In the genomic region with DNA sequence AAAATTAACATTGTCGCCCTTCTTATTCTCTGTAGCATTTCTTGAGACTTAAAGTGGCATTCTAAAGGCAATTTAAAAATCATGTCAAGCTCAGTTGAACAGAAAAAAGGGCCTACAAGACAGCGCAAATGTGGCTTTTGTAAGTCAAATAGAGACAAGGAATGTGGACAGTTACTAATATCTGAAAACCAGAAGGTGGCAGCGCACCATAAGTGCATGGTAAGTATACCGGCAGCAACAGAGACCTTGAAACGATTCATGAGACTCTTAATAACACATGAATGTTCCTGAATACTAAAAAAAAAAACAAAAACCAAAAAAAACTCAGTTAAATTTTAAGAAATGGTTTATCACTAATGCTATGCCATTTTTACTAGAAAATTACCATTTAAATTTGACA, we compare ENCODE assay signal across 9 cellular contexts. TPM values are rescaled to one million over a fixed set of nuclear protein-coding genes. Genes with fewer than 3 reads are reported as not detected.
DNase-seq lines count a peak whose midpoint lies in the region; ATAC-seq and TF ChIP-seq lines count a peak whose summit lies in the region.
"Had no signal": no experiment of that assay in that cellular context is flagged by ENCODE, and none has a peak within 500 bp of the region (broad histone marks: within the 10 kb centered on the region; RNA-seq: fewer than 3 reads in every experiment).

No MANE protein-coding gene starts in this region.

- no peaks in the 10 kb centered on the region for H3K27me3 Mint-ChIP-seq in activated naive CD8-positive, alpha-beta T cell treated with anti-CD3 and anti-CD28 coated beads, Interleukin-2, amount 50 U/mL, for 24 hours
- H3K27me3 Mint-ChIP-seq: activated B cell treated with CpG ODN at 0.5 μM for 24 hours had no signal

- no peaks in the 10 kb centered on the region for H3K9me3 Mint-ChIP-seq in activated naive CD8-positive, alpha-beta T cell treated with anti-CD3 and anti-CD28 coated beads, Interleukin-2, amount 50 U/mL, for 24 hours
- H3K9me3 Mint-ChIP-seq: activated B cell treated with CpG ODN at 0.5 μM for 24 hours had no signal

- no peak overlapping the region for H3K4me3 Mint-ChIP-seq in activated naive CD8-positive, alpha-beta T cell treated with anti-CD3 and anti-CD28 coated beads, Interleukin-2, amount 50 U/mL, for 24 hours
- H3K4me3 Mint-ChIP-seq: activated B cell treated with CpG ODN at 0.5 μM for 24 hours had no signal

- DNase-seq in DMS53 (lab: John Stamatoyannopoulos, UW) (peak; percentile 64), DMS53 treated with DMSO at 0.1 percent for 48 hours (lab: John Stamatoyannopoulos, UW; ENCODE audit: unreplicated experiment) (no peak), NCI-H510A treated with DMSO at 0.1 percent for 48 hours (lab: John Stamatoyannopoulos, UW) (peak; percentile 47), occipital lobe (lab: John Stamatoyannopoulos, UW) (peak; percentile 0), GM13976 (ENCODE audit: low spot score) (no peak), islet precursor cell (no peak)
- DNase-seq in activated naive CD8-positive, alpha-beta T cell treated with anti-CD3 and anti-CD28 coated beads, Interleukin-2, amount 50 U/mL, for 24 hours: peak; percentile 9
- DNase-seq: activated B cell treated with CpG ODN at 0.5 μM for 24 hours had no signal

- in situ Hi-C loops in GM13976 (cut with MboI; ENCODE audit: low sequenced_read_pairs, unreplicated experiment): no loop called here

- no peak overlapping the region for H3K27ac Mint-ChIP-seq in activated naive CD8-positive, alpha-beta T cell treated with anti-CD3 and anti-CD28 coated beads, Interleukin-2, amount 50 U/mL, for 24 hours
- H3K27ac Mint-ChIP-seq: activated B cell treated with CpG ODN at 0.5 μM for 24 hours had no signal

- H3K36me3 Mint-ChIP-seq in activated naive CD8-positive, alpha-beta T cell treated with anti-CD3 and anti-CD28 coated beads, Interleukin-2, amount 50 U/mL, for 24 hours (ENCODE audit: low read depth): peaks cover 27% of the 10 kb centered on the region

- TF ChIP-seq CTCF in GM13976 (IDR thresholded peaks at IDR 0.05; ENCODE audit: borderline replicate concordance, control extremely low read depth, extremely low read depth, insufficient read depth, missing control alignments): no peak

- ATAC-seq in HG02610 (IDR thresholded peaks at IDR 0.05; ENCODE audit: unreplicated experiment): peak; percentile 47
- ATAC-seq in activated naive CD8-positive, alpha-beta T cell treated with anti-CD3 and anti-CD28 coated beads, Interleukin-2, amount 50 U/mL, for 24 hours: no peak

- peaks cover 29% of the 10 kb centered on the region for H3K4me1 Mint-ChIP-seq in activated naive CD8-positive, alpha-beta T cell treated with anti-CD3 and anti-CD28 coated beads, Interleukin-2, amount 50 U/mL, for 24 hours

RNA-seq across cellular contexts. Expression of gene PHF6, which starts 4.4 kb away (rescaled TPM):
- total RNA-seq in occipital lobe: 89.5 TPM

Comparison
In these comparisons a context has a peak if more than half of its experiments do, and no peak if none do; other contexts are left out.
1. DNase-seq: peak in DMS53 (single experiment), NCI-H510A treated with DMSO at 0.1 percent for 48 hours (single experiment), activated naive CD8-positive, alpha-beta T cell treated with anti-CD3 and anti-CD28 coated beads, Interleukin-2, amount 50 U/mL, for 24 hours (single experiment) and occipital lobe (single experiment); none in DMS53 treated with DMSO at 0.1 percent for 48 hours (single experiment), GM13976 (single experiment) and islet precursor cell (single experiment).